In genomic region chr5:97489010-97489840, GRCh38 we compare ENCODE assay signal across 31 cellular contexts.
"Had no signal": no experiment of that assay in that cellular context is flagged by ENCODE, and none has a peak within 500 bp of the region (broad histone marks: within the 10 kb centered on the region; RNA-seq: fewer than 3 reads in every experiment).

No MANE protein-coding gene starts in this region.

- H3K4me1 ChIP-seq: ascending aorta, breast epithelium had no signal

- DNase-seq: activated CD4-positive, alpha-beta T cell treated with anti-CD3 and anti-CD28 coated beads, Interleukin-2, amount 10 ng/mL, durations not matched to agents 24 days and 14 days; activated CD4-positive, alpha-beta T cell treated with anti-CD3 and anti-CD28 coated beads, Interleukin-2, amount 50 U/mL, for 4 hours; activated CD8-positive, alpha-beta T cell treated with anti-CD3 and anti-CD28 coated beads for 36 hours; activated effector memory CD4-positive, alpha-beta T cell treated with anti-CD3 and anti-CD28 coated beads, Interleukin-2, amount 50 U/mL, for 16 hours; activated naive CD4-positive, alpha-beta T cell; activated naive CD4-positive, alpha-beta T cell treated with anti-CD3 and anti-CD28 coated beads, Interleukin-2, amount 50 U/mL, for 16 hours; activated naive CD8-positive, alpha-beta T cell treated with anti-CD3 and anti-CD28 coated beads for 36 hours; activated T-cell treated with anti-CD3 and anti-CD28 coated beads, Interleukin-2, amount 50 U/mL, for 1 hour; activated T-cell treated with anti-CD3 and anti-CD28 coated beads, Interleukin-2, amount 50 U/mL, for 72 hours; amniotic stem cell; Karpas-422; KBM-7; NCI-H1105; NCI-H1417 treated with DMSO at 0.1 percent for 48 hours; NCI-H187 treated with DMSO at 0.1 percent for 48 hours; NCI-H2081 treated with DMSO at 0.1 percent for 48 hours; NCI-H226; NCI-H446 treated with DMSO at 0.1 percent for 48 hours; NCI-H524; NCI-H748 treated with DMSO at 0.1 percent for 48 hours; PC-9; Right ventricle myocardium superior; SW 1271; T-helper 1 cell; T-helper 2 cell; T-helper 9 cell; WERI-Rb-1 had no signal

- H3K36me3 Mint-ChIP-seq: activated naive CD8-positive, alpha-beta T cell treated with anti-CD3 and anti-CD28 coated beads for 36 hours had no signal

- H3K27ac Mint-ChIP-seq: activated CD4-positive, alpha-beta T cell treated with anti-CD3 and anti-CD28 coated beads, Interleukin-2, amount 10 ng/mL, durations not matched to agents 24 days and 14 days; activated CD8-positive, alpha-beta T cell treated with anti-CD3 and anti-CD28 coated beads for 36 hours; activated naive CD8-positive, alpha-beta T cell treated with anti-CD3 and anti-CD28 coated beads for 36 hours; activated T-cell treated with anti-CD3 and anti-CD28 coated beads, Interleukin-2, amount 50 U/mL, for 72 hours; activated T-helper 17 cell treated with anti-CD3 and anti-CD28 coated beads, Interleukin-2, amount 50 U/mL, for 72 hours had no signal

- H3K9me3 Mint-ChIP-seq: activated CD4-positive, alpha-beta T cell treated with anti-CD3 and anti-CD28 coated beads, Interleukin-2, amount 10 ng/mL, durations not matched to agents 24 days and 14 days; activated CD8-positive, alpha-beta T cell treated with anti-CD3 and anti-CD28 coated beads for 36 hours; activated naive CD8-positive, alpha-beta T cell treated with anti-CD3 and anti-CD28 coated beads for 36 hours; activated T-helper 17 cell treated with anti-CD3 and anti-CD28 coated beads, Interleukin-2, amount 50 U/mL, for 72 hours had no signal

- H3K4me2 ChIP-seq: PC-9 had no signal

- H3K4me3 ChIP-seq: ascending aorta, breast epithelium, PC-9 had no signal

- ATAC-seq: activated CD8-positive, alpha-beta T cell treated with anti-CD3 and anti-CD28 coated beads for 36 hours; activated T-cell treated with anti-CD3 and anti-CD28 coated beads, Interleukin-2, amount 50 U/mL, for 72 hours; activated T-helper 17 cell treated with anti-CD3 and anti-CD28 coated beads, Interleukin-2, amount 50 U/mL, for 72 hours had no signal

- H3K36me3 ChIP-seq: ascending aorta, breast epithelium, WERI-Rb-1 had no signal

- H3K9me3 ChIP-seq: ascending aorta, breast epithelium had no signal

- H3K27me3 ChIP-seq: ascending aorta, breast epithelium had no signal

- H3K4me1 Mint-ChIP-seq: activated CD4-positive, alpha-beta T cell treated with anti-CD3 and anti-CD28 coated beads, Interleukin-2, amount 10 ng/mL, durations not matched to agents 24 days and 14 days; activated naive CD8-positive, alpha-beta T cell treated with anti-CD3 and anti-CD28 coated beads for 36 hours; activated T-helper 17 cell treated with anti-CD3 and anti-CD28 coated beads, Interleukin-2, amount 50 U/mL, for 72 hours had no signal

- H3K27ac ChIP-seq: ascending aorta, breast epithelium, PC-9, RWPE1, WERI-Rb-1 had no signal

- H3K4me3 Mint-ChIP-seq: activated CD4-positive, alpha-beta T cell treated with anti-CD3 and anti-CD28 coated beads, Interleukin-2, amount 10 ng/mL, durations not matched to agents 24 days and 14 days; activated CD8-positive, alpha-beta T cell treated with anti-CD3 and anti-CD28 coated beads for 36 hours; activated naive CD8-positive, alpha-beta T cell treated with anti-CD3 and anti-CD28 coated beads for 36 hours; activated T-cell treated with anti-CD3 and anti-CD28 coated beads, Interleukin-2, amount 50 U/mL, for 72 hours; activated T-helper 17 cell treated with anti-CD3 and anti-CD28 coated beads, Interleukin-2, amount 50 U/mL, for 72 hours had no signal

- H2AFZ ChIP-seq: PC-9 had no signal

- H3K27me3 Mint-ChIP-seq: activated CD4-positive, alpha-beta T cell treated with anti-CD3 and anti-CD28 coated beads, Interleukin-2, amount 10 ng/mL, durations not matched to agents 24 days and 14 days; activated CD8-positive, alpha-beta T cell treated with anti-CD3 and anti-CD28 coated beads for 36 hours; activated naive CD8-positive, alpha-beta T cell treated with anti-CD3 and anti-CD28 coated beads for 36 hours; activated T-helper 17 cell treated with anti-CD3 and anti-CD28 coated beads, Interleukin-2, amount 50 U/mL, for 72 hours had no signal
